In genomic region chr2:236102971-236103370, GRCh38 we compare ENCODE assay signal across 23 cellular contexts.
"Had no signal": no experiment of that assay in that cellular context is flagged by ENCODE, and none has a peak within 500 bp of the region (broad histone marks: within the 10 kb centered on the region; RNA-seq: fewer than 3 reads in every experiment).

No MANE protein-coding gene starts in this region.

- H3K27ac Mint-ChIP-seq: memory B cell; natural killer cell treated with Interleukin-12 subunit alpha and Interleukin-12 subunit beta and Interleukin-15 and Interleukin-18, amount 100 ng/mL, for 72 hours; neural progenitor cell had no signal

- H3K36me3 Mint-ChIP-seq: natural killer cell treated with Interleukin-12 subunit alpha and Interleukin-12 subunit beta and Interleukin-15 and Interleukin-18, amount 100 ng/mL, for 72 hours had no signal

- H3K4me3 Mint-ChIP-seq: central memory CD8-positive, alpha-beta T cell; memory B cell; natural killer cell treated with Interleukin-12 subunit alpha and Interleukin-12 subunit beta and Interleukin-15 and Interleukin-18, amount 100 ng/mL, for 72 hours; neural progenitor cell; stimulated activated effector memory CD8-positive, alpha-beta T cell treated with anti-CD3 and anti-CD28 coated beads, Interleukin-12 subunit alpha, Interleukin-12 subunit beta, amount 100 ng/mL, for 72 hours had no signal

- H3K27ac ChIP-seq: coronary artery, esophagus squamous epithelium, neural progenitor cell, prostate gland, right atrium auricular region, suprapubic skin had no signal

- H3K27me3 ChIP-seq: esophagus squamous epithelium, neural progenitor cell, right atrium auricular region, suprapubic skin had no signal

- H3K4me1 Mint-ChIP-seq: central memory CD8-positive, alpha-beta T cell; memory B cell had no signal

- H3K4me3 ChIP-seq: coronary artery, esophagus squamous epithelium, lung, neural progenitor cell, prostate gland, right atrium auricular region, smooth muscle cell, suprapubic skin had no signal

- H3K9me3 Mint-ChIP-seq: central memory CD8-positive, alpha-beta T cell; memory B cell; natural killer cell treated with Interleukin-12 subunit alpha and Interleukin-12 subunit beta and Interleukin-15 and Interleukin-18, amount 100 ng/mL, for 72 hours; neural progenitor cell; stimulated activated effector memory CD8-positive, alpha-beta T cell treated with anti-CD3 and anti-CD28 coated beads, Interleukin-12 subunit alpha, Interleukin-12 subunit beta, amount 100 ng/mL, for 72 hours had no signal

- H3K36me3 ChIP-seq: esophagus squamous epithelium, neural progenitor cell, prostate gland, right atrium auricular region had no signal

- H3K4me1 ChIP-seq: prostate gland had no signal

- H3K27me3 Mint-ChIP-seq: central memory CD8-positive, alpha-beta T cell; natural killer cell treated with Interleukin-12 subunit alpha and Interleukin-12 subunit beta and Interleukin-15 and Interleukin-18, amount 100 ng/mL, for 72 hours had no signal

- H3K9me3 ChIP-seq: esophagus squamous epithelium, prostate gland, right atrium auricular region, suprapubic skin had no signal

- DNase-seq: dermis blood vessel endothelial cell; effector memory CD4-positive, alpha-beta T cell; erythroblast; esophagus squamous epithelium; foreskin melanocyte; nucleus accumbens; stimulated activated CD4-positive, alpha-beta T cell treated with anti-CD3 and anti-CD28 coated beads, Interleukin-2, amount 100 ng/mL, for 24 hours; stimulated activated CD4-positive, alpha-beta T cell treated with anti-CD3 and anti-CD28 coated beads, Interleukin-4, amount 100 ng/mL, for 24 hours; stimulated activated naive CD4-positive, alpha-beta T cell treated with Interleukin-2 at 50 U/mL for 16 hours; trophoblast cell had no signal

- ATAC-seq: left lobe of liver; natural killer cell treated with Interleukin-12 subunit alpha and Interleukin-12 subunit beta and Interleukin-15 and Interleukin-18, amount 100 ng/mL, for 72 hours; sciatic nerve; stimulated activated effector memory CD8-positive, alpha-beta T cell treated with anti-CD3 and anti-CD28 coated beads, Interleukin-12 subunit alpha, Interleukin-12 subunit beta, amount 100 ng/mL, for 72 hours had no signal
